1 cellular context compared by ENCODE assay signal in genomic region chr10:130169136-130169888, GRCh38.
TF ChIP-seq lines count a peak whose summit lies in the region.

No MANE protein-coding gene starts in this region.

TF ChIP-seq in HEK293, 187 proteins besides CTCF, POLR2A, EP300 and RAD21 (continued from another document and continues in another):
- TF ChIP-seq ZNF776 (tag by site-specific recombination; IDR thresholded peaks at IDR 0.05; ENCODE audit: borderline replicate concordance) (no peak), PRDM4 (tag by site-specific recombination; IDR thresholded peaks at IDR 0.05) (peak; percentile 77), ZNF660 (tag by site-specific recombination; IDR thresholded peaks at IDR 0.05) (peak; percentile 72; the same call in 1 of the 2 replicates), ZNF664 (tag by site-specific recombination; IDR thresholded peaks at IDR 0.05) (peak; percentile 56), ZNF585B (tag by site-specific recombination; IDR thresholded peaks at IDR 0.05) (no peak), PRDM2 (tag by site-specific recombination; IDR thresholded peaks at IDR 0.05; ENCODE audit: borderline replicate concordance) (no peak), BCL11A (tag by site-specific recombination; IDR thresholded peaks at IDR 0.05; ENCODE audit: low read depth) (no peak), ZNF280C (tag by site-specific recombination; IDR thresholded peaks at IDR 0.05) (no peak), ZNF704 (tag by site-specific recombination; IDR thresholded peaks at IDR 0.05) (no peak), ZSCAN23 (tag by site-specific recombination; IDR thresholded peaks at IDR 0.05) (peak; percentile 81; the same call in 1 of the 2 replicates), BCL6B (tag by site-specific recombination; IDR thresholded peaks at IDR 0.05) (no peak), ELK4 (IDR thresholded peaks at IDR 0.05; ENCODE audit: borderline replicate concordance, low read depth, low read length) (no peak), SP7 (tag by site-specific recombination; IDR thresholded peaks at IDR 0.05) (peak; percentile 98), IKZF3 (tag by site-specific recombination; IDR thresholded peaks at IDR 0.05) (peak; percentile 92), ZIC2 (tag by site-specific recombination; IDR thresholded peaks at IDR 0.05) (peak; percentile 67), ZNF302 (tag by site-specific recombination; IDR thresholded peaks at IDR 0.05; ENCODE audit: low read depth) (no peak), ZNF175 (tag by site-specific recombination; IDR thresholded peaks at IDR 0.05) (no peak), ZNF707 (tag by site-specific recombination; IDR thresholded peaks at IDR 0.05) (no peak), ZBTB26 (tag by site-specific recombination; optimal IDR thresholded peaks at IDR 0.05) (no peak), FEZF1 (tag by site-specific recombination; IDR thresholded peaks at IDR 0.05) (peak; percentile 94), EGR2 (tag by site-specific recombination; IDR thresholded peaks at IDR 0.05; ENCODE audit: low read depth) (no peak), ZNF248 (tag by site-specific recombination; IDR thresholded peaks at IDR 0.05) (no peak), ZNF335 (tag by site-specific recombination; conservative IDR thresholded peaks at IDR 0.05) (no peak), TCF7L2 (IDR thresholded peaks at IDR 0.05; ENCODE audit: borderline replicate concordance, low read depth, low read length) (peak; percentile 94), KLF9 (tag by site-specific recombination; IDR thresholded peaks at IDR 0.05; ENCODE audit: low read depth) (no peak), GFI1B (tag by site-specific recombination; IDR thresholded peaks at IDR 0.05) (peak; percentile 38; the same call in 1 of the 2 replicates), ZNF426 (tag by site-specific recombination; IDR thresholded peaks at IDR 0.05) (no peak), ZEB2 (tag by site-specific recombination; IDR thresholded peaks at IDR 0.05) (peak; percentile 94), ZFP3 (tag by site-specific recombination; IDR thresholded peaks at IDR 0.05; ENCODE audit: low read depth) (no peak), ZBTB7A (tag by site-specific recombination; IDR thresholded peaks at IDR 0.05; ENCODE audit: low read depth) (no peak), ZNF837 (tag by site-specific recombination; IDR thresholded peaks at IDR 0.05) (no peak), ZBTB8A (tag by site-specific recombination; IDR thresholded peaks at IDR 0.05) (peak; percentile 60; the same call in 1 of the 2 replicates), GLIS2 (tag by site-specific recombination; IDR thresholded peaks at IDR 0.05) (no peak), MYNN (tag by site-specific recombination; IDR thresholded peaks at IDR 0.05; ENCODE audit: borderline replicate concordance) (no peak), ATF2 (tag by site-specific recombination; IDR thresholded peaks at IDR 0.05; ENCODE audit: low read depth) (peak; percentile 70; the same call in 1 of the 2 replicates), HOXC10 (CRISPR knock-in tag; IDR thresholded peaks at IDR 0.05) (no peak), KLF16 (tag by site-specific recombination; IDR thresholded peaks at IDR 0.05) (no peak), ZNF548 (tag by site-specific recombination; IDR thresholded peaks at IDR 0.05) (no peak), ZNF692 (tag by site-specific recombination; IDR thresholded peaks at IDR 0.05) (peak; percentile 76), WT1 (tag by site-specific recombination; IDR thresholded peaks at IDR 0.05) (peak; percentile 41; the same call in 1 of the 2 replicates), ZNF112 (tag by site-specific recombination; IDR thresholded peaks at IDR 0.05) (no peak)
